In genomic region chr9:70911791-70912190, GRCh38 we compare ENCODE assay signal across 22 cellular contexts.
"Had no signal": no experiment of that assay in that cellular context is flagged by ENCODE, and none has a peak within 500 bp of the region (broad histone marks: within the 10 kb centered on the region; RNA-seq: fewer than 3 reads in every experiment).

No MANE protein-coding gene starts in this region.

- H3K27ac ChIP-seq: colonic mucosa, epithelial cell of prostate, esophagus squamous epithelium, gastrocnemius medialis, left lung, lower lobe of right lung had no signal

- ATAC-seq: effector memory CD8-positive, alpha-beta T cell; esophagus mucosa; gastrocnemius medialis; left cardiac atrium; left lung; lower lobe of right lung; mucosa of descending colon had no signal

- H3K27me3 ChIP-seq: colonic mucosa, esophagus squamous epithelium, gastrocnemius medialis, heart right ventricle, left lung had no signal

- H3K9me3 ChIP-seq: colonic mucosa, esophagus squamous epithelium, gastrocnemius medialis, left lung, lower lobe of right lung, mucosa of descending colon had no signal

- H3K4me1 ChIP-seq: colonic mucosa, esophagus squamous epithelium, gastrocnemius medialis, left lung, lower lobe of right lung had no signal

- H3K36me3 ChIP-seq: colonic mucosa, esophagus squamous epithelium, gastrocnemius medialis, heart right ventricle, left lung, lower lobe of right lung had no signal

- H3K4me3 ChIP-seq: colonic mucosa, esophagus squamous epithelium, gastrocnemius medialis, heart right ventricle, left lung, lower lobe of right lung, mucosa of descending colon had no signal

- DNase-seq: colonic mucosa; cortex of kidney; effector CD8-positive, alpha-beta T cell; effector memory CD8-positive, alpha-beta T cell; endodermal cell; erythroblast; esophagus squamous epithelium; foreskin fibroblast; foreskin melanocyte; gastrocnemius medialis; glutamatergic neuron; heart right ventricle; hippocampal formation; left cardiac atrium; left lung; left ventricle myocardium superior; lower lobe of right lung; mesenchymal stem cell; mucosa of descending colon; naive B cell had no signal
